8 cellular contexts compared by ENCODE assay signal in genomic region chrX:79366888-79367749, GRCh38. TPM values are rescaled to one million over a fixed set of nuclear protein-coding genes. Genes with fewer than 3 reads are reported as not detected.
DNase-seq lines count a peak whose midpoint lies in the region; ATAC-seq, FAIRE-seq and TF ChIP-seq lines count a peak whose summit lies in the region.

Gene ITM2A, minus strand, starts transcription at chrX:79367334. Its CDS starts 119 bp downstream, at chrX:79367215.

- H3K36me3 ChIP-seq in ES-I3 (ENCODE audit: insufficient read depth, low read length): no peaks in the 10 kb centered on the region
- no peaks in the 10 kb centered on the region for H3K36me3 ChIP-seq in OCI-LY3 (replicated peaks; ENCODE audit: low read depth, low read length)
- no peaks in the 10 kb centered on the region for H3K36me3 ChIP-seq in right atrium auricular region
- no peaks in the 10 kb centered on the region for H3K36me3 ChIP-seq in small intestine (ENCODE audit: control insufficient read depth in 2 of 2, insufficient read depth in 2 of 2, low read length in 2 of 2)

- no peaks in the 10 kb centered on the region for H3K79me2 ChIP-seq in OCI-LY3 (ENCODE audit: low read length)

- H3K27me3 ChIP-seq in OCI-LY3 (ENCODE audit: low read depth, low read length) (no peaks in the 10 kb centered on the region), right atrium auricular region (no peaks in the 10 kb centered on the region), small intestine (ENCODE audit: control insufficient read depth in 2 of 2, insufficient read depth in 2 of 2, low read length in 2 of 2) (no peaks in the 10 kb centered on the region)

- H3K4me1 ChIP-seq in ES-I3 (ENCODE audit: insufficient read depth, low read length) (peaks cover 10% of the 10 kb centered on the region), OCI-LY3 (ENCODE audit: low read length) (peaks cover 11% of the 10 kb centered on the region; the same call in 1 of the 2 replicates), right atrium auricular region (no peaks in the 10 kb centered on the region), small intestine (ENCODE audit: control insufficient read depth in 2 of 2, insufficient read depth in 1 of 2, low read depth in 1 of 2, low read length in 1 of 2) (no peaks in the 10 kb centered on the region)

- H3K4me2 ChIP-seq in OCI-LY3 (ENCODE audit: low read length): peak within 1 kb of the TSS; percentile 89

- H2AFZ ChIP-seq in OCI-LY3 (ENCODE audit: low read depth, low read length): peak within 1 kb of the TSS; percentile 88

- H3K9ac ChIP-seq in ES-I3 (ENCODE audit: low read depth, low read length): peak within 1 kb of the TSS; percentile 48
- H3K9ac ChIP-seq in OCI-LY3 (ENCODE audit: low read length): peak within 1 kb of the TSS; percentile 58

- WGBS in small intestine, 3 donors: 2 to 37% (median 15%) methylated on average over 29 to 38 of the region's 38 CpGs

- peak; percentile 51 for DNase-seq in activated gamma-delta T cell treated with Interleukin-2 at 50 U/mL for 16 hours
- DNase-seq in right atrium auricular region (ENCODE audit: low spot score): peak; percentile 63
- DNase-seq in small intestine: peak; percentile 18
- no peak for DNase-seq in NCI-H526 (lab: John Stamatoyannopoulos, UW)
- DNase-seq in RPMI8226: no peak

- FAIRE-seq in small intestine (lab: Jason Lieb, UNC): no peak

- peak within 1 kb of the TSS; percentile 86 for H3K4me3 ChIP-seq in OCI-LY3 (ENCODE audit: low read length)
- peak within 1 kb of the TSS; percentile 41 to 53 for H3K4me3 ChIP-seq in right atrium auricular region
- H3K4me3 ChIP-seq in small intestine (ENCODE audit: low read depth in 1 of 2, low read length in 2 of 2): peak within 1 kb of the TSS; percentile 31 to 53

- no peaks in the 10 kb centered on the region for H4K20me1 ChIP-seq in OCI-LY3 (ENCODE audit: insufficient read depth, low read length)

- H3K9me3 ChIP-seq in ES-I3 (ENCODE audit: control insufficient read depth, insufficient read depth, low read length) (no peaks in the 10 kb centered on the region), OCI-LY3 (ENCODE audit: insufficient read depth, low read length) (no peaks in the 10 kb centered on the region), right atrium auricular region (no peaks in the 10 kb centered on the region), small intestine (ENCODE audit: control insufficient read depth, low read depth) (no peaks in the 10 kb centered on the region)

- ATAC-seq in GM21723 (IDR thresholded peaks at IDR 0.05; ENCODE audit: unreplicated experiment): peak; percentile 77

- TF ChIP-seq CTCF in OCI-LY3 (IDR thresholded peaks at IDR 0.05; ENCODE audit: low read depth, low read length) (no peak), right atrium auricular region (IDR thresholded peaks at IDR 0.05) (no peak)

- H3K27ac ChIP-seq in OCI-LY3 (ENCODE audit: low read length) (no peak within 1 kb of the TSS), right atrium auricular region (peak within 1 kb of the TSS; percentile 63 to 76), small intestine (ENCODE audit: low read depth in 1 of 2, low read length in 1 of 2) (peak within 1 kb of the TSS in 1 of 2 donors; percentile 86)

RNA-seq across cellular contexts. Expression of gene ITM2A, which starts in this region (rescaled TPM):
- 10 to 100 TPM; 42.7 to 82.1 TPM for total RNA-seq in right atrium auricular region
- polyA plus RNA-seq in small intestine: 10 to 100 TPM in 1 of 3 donors, 1 to 10 TPM in 2; 1.3 to 24.3 (median 5.9) TPM

Comparison
In these comparisons a context has a peak if more than half of its experiments do, and no peak if none do; other contexts are left out.
1. DNase-seq: peak in activated gamma-delta T cell treated with Interleukin-2 at 50 U/mL for 16 hours (single experiment), right atrium auricular region (single experiment) and small intestine (single experiment); none in NCI-H526 (0 of 2) and RPMI8226 (single experiment).
2. Peak in every context shown above with its lines, with median percentiles within 50 percentile points of each other: H3K4me3 ChIP-seq.